Comparison of ENCODE assay signal across 24 cellular contexts in the genomic region with DNA sequence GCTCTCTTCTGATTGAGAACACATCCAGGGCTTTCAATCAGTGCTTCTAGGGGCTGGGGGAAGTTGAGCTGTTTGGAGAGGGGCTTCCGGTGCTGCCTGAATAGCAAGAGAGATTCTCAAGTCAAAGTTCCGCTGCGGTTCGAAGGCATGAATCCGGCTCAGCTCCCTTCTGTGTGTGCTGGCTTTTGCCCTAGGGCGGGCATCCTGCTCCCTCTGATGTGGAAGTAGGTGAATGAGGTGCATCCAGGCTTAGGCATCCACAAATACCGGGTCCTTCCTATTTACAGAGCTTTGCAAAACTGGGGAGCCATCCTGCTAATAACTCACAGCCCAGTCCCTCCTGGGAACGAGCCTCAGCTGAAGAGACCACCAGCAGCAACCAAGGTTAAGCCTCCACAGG.
"Had no signal": no experiment of that assay in that cellular context is flagged by ENCODE, and none has a peak within 500 bp of the region (broad histone marks: within the 10 kb centered on the region; RNA-seq: fewer than 3 reads in every experiment).

No MANE protein-coding gene starts in this region.

- H3K9me3 ChIP-seq: left ventricle myocardium inferior, pancreas, prostate gland, tibial nerve, vagina had no signal

- H3K9me3 Mint-ChIP-seq: immature natural killer cell; mesothelial cell of epicardium; naive B cell; natural killer cell; nephron progenitor cell; stimulated activated effector memory CD8-positive, alpha-beta T cell treated with anti-CD3 and anti-CD28 coated beads, Interleukin-12 subunit alpha, Interleukin-12 subunit beta, amount 100 ng/mL, for 72 hours; stimulated activated naive CD8-positive, alpha-beta T cell treated with anti-CD3 and anti-CD28 coated beads, Interleukin-15, Interleukin-2, amounts not matched to agents 100 ng/mL and 50 ng/mL, for 24 hours; type B pancreatic cell had no signal

- H3K27ac Mint-ChIP-seq: immature natural killer cell; mesothelial cell of epicardium; natural killer cell; nephron progenitor cell; neural progenitor cell; stimulated activated effector memory CD8-positive, alpha-beta T cell treated with anti-CD3 and anti-CD28 coated beads, Interleukin-12 subunit alpha, Interleukin-12 subunit beta, amount 100 ng/mL, for 72 hours; stimulated activated naive CD8-positive, alpha-beta T cell treated with anti-CD3 and anti-CD28 coated beads, Interleukin-15, Interleukin-2, amounts not matched to agents 100 ng/mL and 50 ng/mL, for 24 hours; type B pancreatic cell had no signal

- H3K27ac ChIP-seq: left ventricle myocardium inferior, neural progenitor cell, pancreas, prostate gland, skin epidermis, tibial nerve, vagina had no signal

- ATAC-seq: natural killer cell; pancreas; right cardiac atrium; sciatic nerve; stimulated activated effector memory CD8-positive, alpha-beta T cell treated with anti-CD3 and anti-CD28 coated beads, Interleukin-12 subunit alpha, Interleukin-12 subunit beta, amount 100 ng/mL, for 72 hours had no signal

- H3K36me3 Mint-ChIP-seq: immature natural killer cell; natural killer cell; stimulated activated effector memory CD8-positive, alpha-beta T cell treated with anti-CD3 and anti-CD28 coated beads, Interleukin-12 subunit alpha, Interleukin-12 subunit beta, amount 100 ng/mL, for 72 hours had no signal

- H3K4me3 ChIP-seq: left ventricle myocardium inferior, lung, neural progenitor cell, pancreas, prostate gland, skin epidermis, tibial nerve, vagina had no signal

- H3K36me3 ChIP-seq: left ventricle myocardium inferior, neural progenitor cell, pancreas, prostate gland, vagina had no signal

- H3K4me1 ChIP-seq: neural progenitor cell, pancreas, prostate gland had no signal

- H2AFZ ChIP-seq: neural progenitor cell had no signal

- H3K27me3 Mint-ChIP-seq: naive B cell, type B pancreatic cell had no signal

- DNase-seq: hypothalamus; immature natural killer cell; left ventricle myocardium inferior; mesendoderm; naive B cell; natural killer cell; nephron progenitor cell; pancreas; retina; right cardiac atrium; stimulated activated CD4-positive, alpha-beta T cell treated with anti-CD3 and anti-CD28 coated beads, Interleukin-4, amount 100 ng/mL, for 24 hours; stimulated activated naive CD4-positive, alpha-beta T cell; substantia nigra had no signal

- H3K4me2 ChIP-seq: neural progenitor cell had no signal

- H3K4me3 Mint-ChIP-seq: immature natural killer cell; mesothelial cell of epicardium; natural killer cell; nephron progenitor cell; neural progenitor cell; stimulated activated effector memory CD8-positive, alpha-beta T cell treated with anti-CD3 and anti-CD28 coated beads, Interleukin-12 subunit alpha, Interleukin-12 subunit beta, amount 100 ng/mL, for 72 hours; stimulated activated naive CD8-positive, alpha-beta T cell treated with anti-CD3 and anti-CD28 coated beads, Interleukin-15, Interleukin-2, amounts not matched to agents 100 ng/mL and 50 ng/mL, for 24 hours; type B pancreatic cell had no signal

- H3K27me3 ChIP-seq: neural progenitor cell, pancreas, tibial nerve, vagina had no signal
